ENCODE assay signal across 8 cellular contexts in genomic region chr11:125164422-125165110, GRCh38. TPM values are rescaled to one million over a fixed set of nuclear protein-coding genes. Genes with fewer than 3 reads are reported as not detected.
A peak's percentile ranks its signal among the peaks of the same experiment; 100 is the strongest.
DNase-seq lines count a peak whose midpoint lies in the region; ATAC-seq and TF ChIP-seq lines count a peak whose summit lies in the region.

TSS of gene PKNOX2 (plus strand) at chr11:125164751. CDS start at chr11:125351306, 186,555 bp downstream.

- peaks cover 8% of the 10 kb centered on the region for H3K27me3 Mint-ChIP-seq in mesothelial cell of epicardium (ENCODE audit: low read depth)

- TF ChIP-seq CTCF in mesothelial cell of epicardium (IDR thresholded peaks at IDR 0.05; ENCODE audit: unreplicated experiment) = peak; percentile 39

- peaks cover 55% of the 10 kb centered on the region for H3K4me1 Mint-ChIP-seq in mesothelial cell of epicardium

- peak within 1 kb of the TSS; percentile 88 for H3K4me3 Mint-ChIP-seq in mesothelial cell of epicardium

- no peaks in the 10 kb centered on the region for H3K9me3 Mint-ChIP-seq in mesothelial cell of epicardium

- DNase-seq in AG08395 (ENCODE audit: low spot score) (peak; percentile 70), NCI-H2196 treated with DMSO at 0.1 percent for 48 hours (lab: John Stamatoyannopoulos, UW; ENCODE audit: unreplicated experiment) (peak; percentile 10), epidermal melanocyte (ENCODE audit: insufficient read length, low spot score) (peak; percentile 74), mesothelial cell of epicardium (ENCODE audit: low spot score in 2 of 2, unreplicated experiment in 2 of 2) (peak; percentile 83 to 92), cortex of kidney (lab: John Stamatoyannopoulos, UW) (no peak)
- peak; percentile 63 for DNase-seq in activated CD8-positive, alpha-beta memory T cell treated with anti-CD3 and anti-CD28 coated beads, Interleukin-2, amount 50 U/mL, for 4 hours
- peak; percentile 37 to 64 for DNase-seq in stimulated activated CD8-positive, alpha-beta memory T cell treated with anti-CD3 and anti-CD28 coated beads, Interleukin-15, amount 100 ng/mL, for 48 hours (ENCODE audit: low read depth in 2 of 2)

- peak; percentile 57 for ATAC-seq in GM19351 (IDR thresholded peaks at IDR 0.05; ENCODE audit: unreplicated experiment)

- H3K27ac Mint-ChIP-seq in mesothelial cell of epicardium = peak within 1 kb of the TSS; percentile 85

- H3K36me3 Mint-ChIP-seq in mesothelial cell of epicardium = no peaks in the 10 kb centered on the region

RNA-seq across cellular contexts. Expression of gene PKNOX2, which starts in this region (rescaled TPM):
- 20.4 to 23.1 TPM (median 22.2 TPM) in 3 replicates for total RNA-seq in mesothelial cell of epicardium
